ENCODE assay signal across 14 cellular contexts in the genomic region with DNA sequence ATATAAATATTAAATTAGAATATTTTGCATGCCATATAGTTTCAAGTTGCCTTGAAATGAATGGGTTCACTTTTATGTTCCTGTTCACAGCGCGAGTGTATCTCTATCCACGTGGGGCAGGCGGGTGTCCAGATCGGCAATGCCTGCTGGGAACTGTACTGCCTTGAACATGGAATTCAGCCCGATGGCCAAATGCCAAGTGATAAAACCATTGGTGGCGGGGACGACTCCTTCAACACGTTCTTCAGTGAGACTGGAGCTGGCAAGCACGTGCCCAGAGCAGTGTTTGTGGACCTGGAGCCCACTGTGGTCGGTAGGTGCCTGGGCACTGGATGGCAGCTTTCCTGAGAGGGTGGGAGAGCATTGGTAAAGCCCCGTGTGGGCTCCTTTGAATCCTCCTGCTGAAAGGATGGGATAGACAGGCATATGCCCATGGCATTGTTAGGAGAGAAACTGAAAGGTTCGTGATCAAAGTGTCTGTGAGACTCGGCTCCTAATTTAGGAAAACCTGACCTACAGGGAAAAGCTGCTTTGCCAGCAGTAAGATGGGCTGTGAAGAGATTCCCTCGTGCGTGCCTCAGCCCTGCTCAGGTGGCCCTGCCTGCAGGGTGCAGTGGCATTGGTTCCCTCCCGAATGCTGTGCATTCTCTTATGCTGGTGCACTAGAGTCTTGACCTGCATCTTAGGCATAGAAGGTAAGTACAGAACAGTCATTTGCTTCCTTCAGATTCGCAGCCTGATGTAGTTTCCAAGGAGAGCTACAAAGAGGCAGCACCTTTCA. TPM values are rescaled to one million over a fixed set of nuclear protein-coding genes. Genes with fewer than 3 reads are reported as not detected.
"Had no signal": no experiment of that assay in that cellular context is flagged by ENCODE, and none has a peak within 500 bp of the region (broad histone marks: within the 10 kb centered on the region; RNA-seq: fewer than 3 reads in every experiment).

No MANE protein-coding gene starts in this region.

RNA-seq across cellular contexts. Expression of gene TUBA3D, which starts 2.3 kb away (rescaled TPM):
- total RNA-seq: chondrocyte; colonic mucosa; dermis blood vessel endothelial cell; esophagus squamous epithelium; kidney; left lung; lower lobe of right lung; mesenteric fat pad; myocyte; naive thymus-derived CD8-positive, alpha-beta T cell; progenitor cell of endocrine pancreas; sigmoid colon; suprapubic skin; ureter had no signal
- polyA plus RNA-seq: naive thymus-derived CD8-positive, alpha-beta T cell had no signal
